18 cellular contexts compared by ENCODE assay signal in genomic region chr3:101072299-101072698, GRCh38.
A peak's percentile ranks its signal among the peaks of the same experiment; 100 is the strongest.
DNase-seq lines count a peak whose midpoint lies in the region; ATAC-seq lines count a peak whose summit lies in the region.
"Had no signal": no experiment of that assay in that cellular context is flagged by ENCODE, and none has a peak within 500 bp of the region (broad histone marks: within the 10 kb centered on the region; RNA-seq: fewer than 3 reads in every experiment).

No MANE protein-coding gene starts in this region.

- no peak overlapping the region for H3K4me2 ChIP-seq in Karpas-422 (ENCODE audit: low read depth, low read length, poor library complexity, severe bottlenecking)

- no peaks in the 10 kb centered on the region for H3K9me3 Mint-ChIP-seq in activated CD4-positive, alpha-beta memory T cell treated with anti-CD3 and anti-CD28 coated beads for 36 hours
- H3K9me3 Mint-ChIP-seq: activated naive CD4-positive, alpha-beta T cell treated with anti-CD3 and anti-CD28 coated beads for 36 hours; central memory CD8-positive, alpha-beta T cell; stimulated activated memory B cell treated with anti-CD40 and anti-IgM and Interleukin-4, amounts not matched to agents 10 μg/mL and 1 μg/mL and 100 μg/mL, for 72 hours had no signal

- POLR2A ChIA-PET in activated CD4-positive, alpha-beta memory T cell treated with anti-CD3 and anti-CD28 coated beads for 36 hours (lab: Charles Lee) = no interaction called here

- H3K9me2 ChIP-seq in Karpas-422 (replicated peaks; ENCODE audit: insufficient read depth, low read length) = no peaks in the 10 kb centered on the region

- H3K27ac ChIP-seq in SJSA1 (peak overlapping the region; percentile 27; the same call in 1 of the 2 replicates), Karpas-422 (ENCODE audit: low read length) (no peak overlapping the region)
- H3K27ac ChIP-seq: HL-60 had no signal

- H3K27me3 Mint-ChIP-seq in activated CD4-positive, alpha-beta memory T cell treated with anti-CD3 and anti-CD28 coated beads for 36 hours = peaks cover 8% of the 10 kb centered on the region
- H3K27me3 Mint-ChIP-seq: central memory CD8-positive, alpha-beta T cell had no signal

- intact Hi-C loops in activated CD4-positive, alpha-beta memory T cell treated with anti-CD3 and anti-CD28 coated beads for 36 hours (cut with micrococcal nuclease) = no loop called here

- H4K20me1 ChIP-seq in Karpas-422 (ENCODE audit: insufficient read depth, low read depth, low read length) = no peaks in the 10 kb centered on the region

- peak; percentile 51 for DNase-seq in EL
- peak in 1 of 2 experiments; percentile 38 for DNase-seq in SJSA1 (ENCODE audit: low read depth in 1 of 2, low spot score in 2 of 2)
- peak; percentile 29 for DNase-seq in mucosa of gallbladder (ENCODE audit: low spot score)
- no peak for DNase-seq in anterior cingulate cortex (lab: John Stamatoyannopoulos, UW)
- DNase-seq in cerebellar cortex (ENCODE audit: low spot score) = no peak
- no peak for DNase-seq in Karpas-422
- no peak for DNase-seq in activated CD4-positive, alpha-beta memory T cell treated with anti-CD3 and anti-CD28 coated beads for 36 hours
- DNase-seq: activated CD8-positive, alpha-beta memory T cell treated with anti-CD3 and anti-CD28 coated beads, Interleukin-2, amount 50 U/mL, for 4 hours; activated naive CD4-positive, alpha-beta T cell treated with anti-CD3 and anti-CD28 coated beads for 36 hours; Kasumi-1; mesenchymal stem cell; NCI-H2029; NCI-H526 treated with DMSO at 0.1 percent for 48 hours; transverse colon had no signal

- no peak overlapping the region for H2AFZ ChIP-seq in Karpas-422 (ENCODE audit: low read length)

- H3K4me3 Mint-ChIP-seq in activated CD4-positive, alpha-beta memory T cell treated with anti-CD3 and anti-CD28 coated beads for 36 hours = no peak overlapping the region
- H3K4me3 Mint-ChIP-seq: activated naive CD4-positive, alpha-beta T cell treated with anti-CD3 and anti-CD28 coated beads for 36 hours; central memory CD8-positive, alpha-beta T cell; stimulated activated memory B cell treated with anti-CD40 and anti-IgM and Interleukin-4, amounts not matched to agents 10 μg/mL and 1 μg/mL and 100 μg/mL, for 72 hours had no signal

- H3K36me3 Mint-ChIP-seq in activated CD4-positive, alpha-beta memory T cell treated with anti-CD3 and anti-CD28 coated beads for 36 hours = no peaks in the 10 kb centered on the region
- H3K36me3 Mint-ChIP-seq: stimulated activated memory B cell treated with anti-CD40 and anti-IgM and Interleukin-4, amounts not matched to agents 10 μg/mL and 1 μg/mL and 100 μg/mL, for 72 hours had no signal

- no peaks in the 10 kb centered on the region for H3K27me3 ChIP-seq in SJSA1 (replicated peaks)
- H3K27me3 ChIP-seq in Karpas-422 (ENCODE audit: low read length) = no peaks in the 10 kb centered on the region
- H3K27me3 ChIP-seq: transverse colon had no signal

- H3K4me1 ChIP-seq in SJSA1 (replicated peaks) (peaks cover 33% of the 10 kb centered on the region), Karpas-422 (ENCODE audit: low read length) (no peaks in the 10 kb centered on the region)

- H3K9ac ChIP-seq in Karpas-422 (ENCODE audit: low read length) = no peak overlapping the region

- ATAC-seq in esophagus mucosa = peak; percentile 54
- ATAC-seq: stimulated activated memory B cell treated with anti-CD40 and anti-IgM and Interleukin-4, amounts not matched to agents 10 μg/mL and 1 μg/mL and 100 μg/mL, for 72 hours had no signal

- CTCF ChIA-PET in activated CD4-positive, alpha-beta memory T cell treated with anti-CD3 and anti-CD28 coated beads for 36 hours (lab: Charles Lee) = interaction anchor here (1.4 to 4.9 kb wide), 3 partner anchors 10 to 310 kb away, joined by 3 to 36 read pairs (median 28); no protein-coding TSS in a partner anchor

- H3K36me3 ChIP-seq in SJSA1 (no peaks in the 10 kb centered on the region), Karpas-422 (ENCODE audit: insufficient read depth, low read length) (no peaks in the 10 kb centered on the region)
- H3K36me3 ChIP-seq: transverse colon had no signal

- H3K9me3 ChIP-seq in SJSA1 (replicated peaks) (no peaks in the 10 kb centered on the region), Karpas-422 (ENCODE audit: low read length) (no peaks in the 10 kb centered on the region)
- H3K9me3 ChIP-seq: transverse colon had no signal

- H3K79me2 ChIP-seq in Karpas-422 (ENCODE audit: low read length) = no peaks in the 10 kb centered on the region

- H3K27ac Mint-ChIP-seq in activated CD4-positive, alpha-beta memory T cell treated with anti-CD3 and anti-CD28 coated beads for 36 hours = no peak overlapping the region
- H3K27ac Mint-ChIP-seq: activated naive CD4-positive, alpha-beta T cell treated with anti-CD3 and anti-CD28 coated beads for 36 hours; stimulated activated memory B cell treated with anti-CD40 and anti-IgM and Interleukin-4, amounts not matched to agents 10 μg/mL and 1 μg/mL and 100 μg/mL, for 72 hours had no signal

- H3K4me1 Mint-ChIP-seq in activated CD4-positive, alpha-beta memory T cell treated with anti-CD3 and anti-CD28 coated beads for 36 hours (ENCODE audit: low read depth) = no peaks in the 10 kb centered on the region
- H3K4me1 Mint-ChIP-seq: central memory CD8-positive, alpha-beta T cell; stimulated activated memory B cell treated with anti-CD40 and anti-IgM and Interleukin-4, amounts not matched to agents 10 μg/mL and 1 μg/mL and 100 μg/mL, for 72 hours had no signal

- H3K4me3 ChIP-seq in SJSA1 (no peak overlapping the region), Karpas-422 (ENCODE audit: low read length) (no peak overlapping the region)
- H3K4me3 ChIP-seq: transverse colon had no signal

Comparison
In these comparisons a context has a peak if more than half of its experiments do, and no peak if none do; other contexts are left out.
1. DNase-seq: peak in EL (single experiment) and mucosa of gallbladder (single experiment); none in anterior cingulate cortex (0 of 58), cerebellar cortex (single experiment), Karpas-422 (single experiment) and activated CD4-positive, alpha-beta memory T cell treated with anti-CD3 and anti-CD28 coated beads for 36 hours (single experiment).